8 cellular contexts compared by ENCODE assay signal in genomic region chr19:18117692-18118378, GRCh38. TPM values are rescaled to one million over a fixed set of nuclear protein-coding genes. Genes with fewer than 3 reads are reported as not detected.
DNase-seq lines count a peak whose midpoint lies in the region; ATAC-seq, FAIRE-seq and TF ChIP-seq lines count a peak whose summit lies in the region.

No MANE protein-coding gene starts in this region.

- H3K4me3 ChIP-seq in NT2/D1 (ENCODE audit: insufficient read length, low read depth): peak overlapping the region; percentile 65
- peak overlapping the region; percentile 33 to 63 (median 51) for H3K4me3 ChIP-seq in endothelial cell of umbilical vein (replicated peaks in 1 of 3; ENCODE audit: insufficient read depth in 1 of 3, low read depth in 1 of 3, low read length in 3 of 3)

- no TSS peak for BruUV-seq in endothelial cell of umbilical vein (replicated peaks; lab: Mats Ljungman, UMichigan)

- FAIRE-seq in endothelial cell of umbilical vein (lab: Jason Lieb, UNC): peak; percentile 84

- no peak for TF ChIP-seq POLR2A in endothelial cell of umbilical vein (IDR thresholded peaks at IDR 0.05; ENCODE audit: low read depth, low read length)

- no peaks in the 10 kb centered on the region for H3K79me2 ChIP-seq in endothelial cell of umbilical vein (ENCODE audit: control insufficient read depth, insufficient read depth, low read length)

- TF ChIP-seq CTCF in endothelial cell of umbilical vein (IDR thresholded peaks at IDR 0.05; ENCODE audit: extremely low read depth in 1 of 2, insufficient read depth in 1 of 2, low read depth in 1 of 2, low read length in 2 of 2): peak in 1 of 2 donors; percentile 32

- H3K9me1 ChIP-seq in endothelial cell of umbilical vein (replicated peaks; ENCODE audit: control insufficient read depth, extremely low read depth, insufficient read depth, low read length): no peaks in the 10 kb centered on the region

- H3K4me2 ChIP-seq in endothelial cell of umbilical vein (ENCODE audit: insufficient read depth, low read length): peak overlapping the region; percentile 68

- H3K9ac ChIP-seq in NT2/D1 (ENCODE audit: insufficient read length, low read depth): peak overlapping the region; percentile 90
- H3K9ac ChIP-seq in endothelial cell of umbilical vein (replicated peaks; ENCODE audit: extremely low read depth, insufficient read depth, low read length): peak overlapping the region; percentile 62

- dilution Hi-C loops in endothelial cell of umbilical vein (cut with MboI; ENCODE audit: extremely low pct_ligation_motif_present, low sequenced_read_pairs): no loop called here

- H3K27me3 ChIP-seq in NT2/D1 (ENCODE audit: insufficient read depth, insufficient read length): no peaks in the 10 kb centered on the region
- H3K27me3 ChIP-seq in endothelial cell of umbilical vein (ENCODE audit: control insufficient read depth in 2 of 2, insufficient read depth in 2 of 2, low read length in 2 of 2): no peaks in the 10 kb centered on the region

- H3K4me1 ChIP-seq in NT2/D1 (ENCODE audit: insufficient read depth, insufficient read length) (peaks cover 13% of the 10 kb centered on the region), endothelial cell of umbilical vein (ENCODE audit: control insufficient read depth, extremely low read depth, insufficient read depth, low read length) (peaks cover 10% of the 10 kb centered on the region)

- peak; percentile 97 for DNase-seq in CD1c-positive myeloid dendritic cell (ENCODE audit: extremely low spot score)
- DNase-seq in HT-29 (ENCODE audit: low spot score): peak; percentile 78
- peak; percentile 72 for DNase-seq in NT2/D1 (ENCODE audit: low read depth, low spot score)
- DNase-seq in activated CD8-positive, alpha-beta memory T cell treated with anti-CD3 and anti-CD28 coated beads, Interleukin-2, amount 50 U/mL, for 4 hours: peak; percentile 97
- DNase-seq in endothelial cell of umbilical vein (ENCODE audit: low read depth, low spot score): peak; percentile 83
- peak; percentile 76 for DNase-seq in middle frontal gyrus (ENCODE audit: extremely low spot score, low spot score)
- DNase-seq in stimulated activated CD8-positive, alpha-beta memory T cell treated with anti-CD3 and anti-CD28 coated beads, Interleukin-15, amount 100 ng/mL, for 4 hours (ENCODE audit: low read depth in 2 of 2): peak; percentile 88 to 95

- CTCF ChIA-PET in endothelial cell of umbilical vein (lab: Charles Lee): interaction anchor here (0.5 to 2.4 kb wide), 6 partner anchors 10 to 209 kb away, joined by 3 to 9 read pairs (median 4); partner anchors contain the start of gene PIK3R2

- peak overlapping the region; percentile 98 for H2AFZ ChIP-seq in endothelial cell of umbilical vein (ENCODE audit: low read depth, low read length)

- peak; percentile 72 for ATAC-seq in GM19467 (IDR thresholded peaks at IDR 0.05; ENCODE audit: unreplicated experiment)

- POLR2A ChIA-PET in endothelial cell of umbilical vein (lab: Charles Lee): no interaction called here

- no peak overlapping the region for H3K27ac ChIP-seq in endothelial cell of umbilical vein (ENCODE audit: insufficient read depth, low read depth, low read length)

- H4K20me1 ChIP-seq in endothelial cell of umbilical vein (replicated peaks; ENCODE audit: control insufficient read depth, extremely low read depth, insufficient read depth, low read length): no peaks in the 10 kb centered on the region

- H3K9me3 ChIP-seq in NT2/D1 (ENCODE audit: insufficient read depth, low read length): no peaks in the 10 kb centered on the region
- H3K9me3 ChIP-seq in endothelial cell of umbilical vein (replicated peaks; ENCODE audit: control insufficient read depth, insufficient read depth, low read length): no peaks in the 10 kb centered on the region

- intact Hi-C loops in endothelial cell of umbilical vein (cut with micrococcal nuclease): loop anchor here (1.0 to 10.0 kb wide), 3 partner anchors 34 to 207 kb away; partner anchors contain the start of gene LSM4

- H3K36me3 ChIP-seq in NT2/D1 (ENCODE audit: insufficient read depth, insufficient read length, low read length) (peaks cover 7% of the 10 kb centered on the region), endothelial cell of umbilical vein (ENCODE audit: control insufficient read depth in 2 of 2, extremely low read depth in 1 of 2, insufficient read depth in 2 of 2, low read length in 2 of 2) (no peaks in the 10 kb centered on the region)

TF ChIP-seq in endothelial cell of umbilical vein, 7 proteins besides CTCF, POLR2A, EP300 and RAD21:
- TF ChIP-seq FOS (IDR thresholded peaks at IDR 0.05; ENCODE audit: borderline replicate concordance, insufficient read depth, low read length): no peak
- TF ChIP-seq EZH2 (IDR thresholded peaks at IDR 0.05; ENCODE audit: borderline replicate concordance, low read depth, low read length, severe bottlenecking): no peak
- TF ChIP-seq POLR2AphosphoS5 (IDR thresholded peaks at IDR 0.05; ENCODE audit: insufficient read depth, low read depth, low read length): no peak
- no peak for TF ChIP-seq GATA2 (IDR thresholded peaks at IDR 0.05; ENCODE audit: insufficient read depth, insufficient read length, low read depth, low read length)
- TF ChIP-seq MYC (IDR thresholded peaks at IDR 0.05; ENCODE audit: low read depth, low read length): no peak
- TF ChIP-seq JUN (IDR thresholded peaks at IDR 0.05; ENCODE audit: borderline replicate concordance, insufficient read depth, insufficient read length, low read depth): no peak
- TF ChIP-seq MAX (IDR thresholded peaks at IDR 0.05; ENCODE audit: insufficient read depth, insufficient read length): no peak

RNA-seq across cellular contexts. Expression of gene MAST3, which starts 20.3 kb away (rescaled TPM):
- total RNA-seq in HT-29 (2014; rRNA removed; shearing (Covaris generic)): 8.6 and 13.8 TPM in 2 replicates
- total RNA-seq in endothelial cell of umbilical vein: 2.7 and 4.2 TPM in 2 replicates
- polyA plus RNA-seq in endothelial cell of umbilical vein: 1.5 TPM in 2 replicates
- 0.94 and 1.1 TPM in 2 replicates for polyA plus RNA-seq in endothelial cell of umbilical vein (2011; cell fraction: cytosol; rRNA removed)
- polyA plus RNA-seq in endothelial cell of umbilical vein (2011; cell fraction: nucleus; rRNA removed): 2.3 and 2.4 TPM in 2 replicates
- polyA plus RNA-seq in endothelial cell of umbilical vein (2012): 1.9 and 3.3 TPM in 2 replicates
- polyA minus RNA-seq in endothelial cell of umbilical vein: 2.4 and 2.5 TPM in 2 replicates
- 4.2 TPM for polyA minus RNA-seq in endothelial cell of umbilical vein (2011; cell fraction: cytosol; rRNA and poly(A)+ RNA removed)
- polyA minus RNA-seq in endothelial cell of umbilical vein (2011; cell fraction: nucleus; rRNA and poly(A)+ RNA removed): 1.9 and 2.2 TPM in 2 replicates

RNA-seq across cellular contexts. Expression of gene IL12RB1, which starts 31.1 kb away (rescaled TPM):
- total RNA-seq in HT-29 (2014; rRNA removed; shearing (Covaris generic)): not detected in 2 replicates
- total RNA-seq in endothelial cell of umbilical vein: not detected in 2 replicates
- polyA plus RNA-seq in endothelial cell of umbilical vein: not detected in 2 replicates
- polyA plus RNA-seq in endothelial cell of umbilical vein (2011; cell fraction: cytosol; rRNA removed): not detected in 2 replicates
- polyA plus RNA-seq in endothelial cell of umbilical vein (2011; cell fraction: nucleus; rRNA removed): not detected in 2 replicates
- polyA plus RNA-seq in endothelial cell of umbilical vein (2012): not detected in 2 replicates
- polyA minus RNA-seq in endothelial cell of umbilical vein: not detected in 2 replicates
- not detected for polyA minus RNA-seq in endothelial cell of umbilical vein (2011; cell fraction: cytosol; rRNA and poly(A)+ RNA removed)
- not detected in 2 replicates for polyA minus RNA-seq in endothelial cell of umbilical vein (2011; cell fraction: nucleus; rRNA and poly(A)+ RNA removed)

RNA-seq across cellular contexts. Expression of gene PIK3R2, which starts 35.1 kb away (rescaled TPM):
- 26.4 and 37.7 TPM in 2 replicates for total RNA-seq in HT-29 (2014; rRNA removed; shearing (Covaris generic))
- total RNA-seq in endothelial cell of umbilical vein: 14.4 and 15.2 TPM in 2 replicates
- polyA plus RNA-seq in endothelial cell of umbilical vein: 7.5 and 8.1 TPM in 2 replicates
- 4.4 and 5.8 TPM in 2 replicates for polyA plus RNA-seq in endothelial cell of umbilical vein (2011; cell fraction: cytosol; rRNA removed)
- polyA plus RNA-seq in endothelial cell of umbilical vein (2011; cell fraction: nucleus; rRNA removed): 13.3 and 13.5 TPM in 2 replicates
- polyA plus RNA-seq in endothelial cell of umbilical vein (2012): 7.9 and 10.4 TPM in 2 replicates
- polyA minus RNA-seq in endothelial cell of umbilical vein: 3.2 TPM in 1 of 2 replicates, not detected in the other
- 17.9 TPM for polyA minus RNA-seq in endothelial cell of umbilical vein (2011; cell fraction: cytosol; rRNA and poly(A)+ RNA removed)
- polyA minus RNA-seq in endothelial cell of umbilical vein (2011; cell fraction: nucleus; rRNA and poly(A)+ RNA removed): 5.6 and 6.2 TPM in 2 replicates

RNA-seq across cellular contexts. Expression of gene IFI30, which starts 55.8 kb away (rescaled TPM):
- 58.9 and 74.6 TPM in 2 replicates for total RNA-seq in HT-29 (2014; rRNA removed; shearing (Covaris generic))
- total RNA-seq in endothelial cell of umbilical vein: 0.74 and 1.1 TPM in 2 replicates
- polyA plus RNA-seq in endothelial cell of umbilical vein: 1.6 and 2.1 TPM in 2 replicates
- polyA plus RNA-seq in endothelial cell of umbilical vein (2011; cell fraction: cytosol; rRNA removed): 1.1 and 1.6 TPM in 2 replicates
- 1.2 TPM in 1 of 2 replicates, not detected in the other for polyA plus RNA-seq in endothelial cell of umbilical vein (2011; cell fraction: nucleus; rRNA removed)
- polyA plus RNA-seq in endothelial cell of umbilical vein (2012): 0.38 and 0.96 TPM in 2 replicates
- polyA minus RNA-seq in endothelial cell of umbilical vein: 0.45 TPM in 1 of 2 replicates, not detected in the other
- 135 TPM for polyA minus RNA-seq in endothelial cell of umbilical vein (2011; cell fraction: cytosol; rRNA and poly(A)+ RNA removed)
- polyA minus RNA-seq in endothelial cell of umbilical vein (2011; cell fraction: nucleus; rRNA and poly(A)+ RNA removed): not detected in 2 replicates
